Comparison of ENCODE assay signal across 1 cellular context in the genomic region with DNA sequence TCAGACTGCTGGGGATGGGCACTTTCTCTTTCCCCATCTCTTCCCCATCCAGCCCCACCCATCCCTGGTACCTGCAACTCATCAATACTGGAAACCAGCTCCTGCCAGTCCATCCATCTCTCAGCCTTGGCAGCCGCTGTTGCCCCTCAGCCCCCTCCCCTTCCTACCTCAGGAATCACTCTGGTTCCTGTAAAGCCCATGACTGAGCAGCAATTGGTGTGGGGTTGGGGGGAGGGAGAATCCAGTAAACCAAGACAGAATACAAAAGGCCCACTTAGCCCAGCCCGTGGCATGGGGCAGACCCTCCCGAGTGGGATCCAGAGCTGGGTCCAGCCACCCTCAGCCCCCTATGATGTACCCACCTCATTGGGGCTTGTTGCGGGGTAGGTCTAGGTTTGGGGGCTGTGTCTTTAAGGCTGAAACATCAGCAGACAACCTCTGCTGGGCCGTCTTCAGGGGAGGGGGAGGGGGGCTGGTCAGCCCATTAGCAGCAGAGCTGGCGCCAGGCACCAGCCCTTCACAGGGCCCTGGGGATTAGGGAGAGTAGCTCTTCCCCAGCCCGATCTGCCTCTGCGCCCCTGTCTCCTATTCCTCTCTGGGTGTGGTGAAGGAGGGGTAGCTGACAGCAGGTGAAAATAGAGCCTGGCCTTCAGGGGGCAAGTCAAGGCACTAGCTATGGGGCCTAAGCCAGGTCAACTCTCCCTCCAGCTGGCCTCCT.
TF ChIP-seq lines count a peak whose summit lies in the region.

No MANE protein-coding gene starts in this region.

TF ChIP-seq in GM12891, 5 proteins besides CTCF, POLR2A, EP300 and RAD21:
- no peak for TF ChIP-seq TAF1 (IDR thresholded peaks at IDR 0.05; ENCODE audit: low read depth, low read length)
- TF ChIP-seq POU2F2 (IDR thresholded peaks at IDR 0.05; ENCODE audit: low read depth, low read length): no peak
- TF ChIP-seq PAX5 (IDR thresholded peaks at IDR 0.05; ENCODE audit: insufficient read depth, low read length, severe bottlenecking): no peak
- TF ChIP-seq POLR2AphosphoS5 (IDR thresholded peaks at IDR 0.05; ENCODE audit: low read depth, low read length): no peak
- TF ChIP-seq SPI1 (IDR thresholded peaks at IDR 0.05; ENCODE audit: low read depth, low read length): no peak
